In the genomic region with DNA sequence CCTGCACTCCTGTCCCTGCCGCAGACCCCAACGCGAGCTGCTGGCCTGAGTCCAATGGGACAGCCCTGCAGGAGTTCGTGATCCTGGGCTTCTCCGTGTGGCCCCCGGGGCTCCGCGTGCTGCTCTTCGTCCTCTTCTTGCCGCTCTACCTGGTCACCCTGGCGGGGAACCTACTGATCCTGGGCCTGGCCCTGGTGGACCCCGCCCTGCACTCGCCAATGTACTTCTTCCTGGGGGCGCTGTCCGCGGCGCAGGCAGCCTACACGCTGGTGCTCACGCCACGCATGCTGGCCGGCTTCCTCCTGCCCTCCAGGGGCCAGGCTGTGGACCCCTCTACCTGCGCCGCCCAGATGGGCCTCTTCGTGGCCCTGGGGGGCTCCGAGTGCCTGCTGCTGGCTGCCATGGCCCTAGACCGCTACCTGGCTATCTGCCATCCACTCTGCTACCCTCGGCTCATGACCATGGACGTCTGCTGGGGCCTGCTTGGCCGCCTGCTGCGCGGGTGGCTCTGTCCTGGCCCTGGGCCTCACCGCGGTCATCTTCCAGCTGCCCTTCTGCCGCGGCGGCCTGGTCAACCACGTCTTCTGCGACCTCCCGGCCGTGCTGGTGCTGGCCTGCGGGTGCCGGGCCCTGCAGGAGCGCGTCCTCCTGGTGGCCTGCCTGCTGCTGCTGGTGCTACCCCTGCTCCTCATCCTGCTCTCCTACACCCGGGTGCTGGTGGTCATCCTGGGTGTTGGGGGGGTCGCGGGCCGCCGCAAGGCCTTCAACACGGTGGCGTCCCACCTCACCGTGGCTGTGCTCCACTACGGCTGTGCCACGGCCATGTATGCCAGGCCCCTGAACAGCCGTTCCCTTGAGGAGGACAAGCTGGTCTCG, we compare ENCODE assay signal across 24 cellular contexts.
"Had no signal": no experiment of that assay in that cellular context is flagged by ENCODE, and none has a peak within 500 bp of the region (broad histone marks: within the 10 kb centered on the region; RNA-seq: fewer than 3 reads in every experiment).

No MANE protein-coding gene starts in this region.

- H3K36me3 ChIP-seq: heart right ventricle, left ventricle myocardium inferior, right atrium auricular region, stomach, thyroid gland had no signal

- H3K4me3 ChIP-seq: body of pancreas, heart right ventricle, left ventricle myocardium inferior, lung, mucosa of descending colon, right atrium auricular region, stomach, thyroid gland had no signal

- H3K4me1 ChIP-seq: body of pancreas, foreskin keratinocyte, heart right ventricle, left ventricle myocardium inferior, right atrium auricular region, stomach, thyroid gland had no signal

- H3K36me3 Mint-ChIP-seq: activated naive CD4-positive, alpha-beta T cell treated with anti-CD3 and anti-CD28 coated beads, Interleukin-2, amount 50 U/mL, for 72 hours had no signal

- H3K9me3 Mint-ChIP-seq: activated T-helper 2 cell treated with anti-CD3 and anti-CD28 coated beads, Interferon-gamma antibody, Interleukin-2, Interleukin-4, amounts not matched to agents 10 μg/mL and 5 μg/mL and 100 μg/mL, durations not matched to agents 14 hours and 24 hours and 36 hours; endodermal cell; stimulated activated naive B cell treated with anti-CD40 and anti-IgM and Interleukin-4, amounts not matched to agents 10 μg/mL and 1 μg/mL and 100 μg/mL, for 72 hours had no signal

- H3K4me3 Mint-ChIP-seq: endodermal cell; stimulated activated naive B cell treated with anti-CD40 and anti-IgM and Interleukin-4, amounts not matched to agents 10 μg/mL and 1 μg/mL and 100 μg/mL, for 72 hours had no signal

- ATAC-seq: activated naive CD4-positive, alpha-beta T cell treated with anti-CD3 and anti-CD28 coated beads, Interleukin-2, amount 50 U/mL, for 72 hours; body of pancreas; esophagus mucosa; foreskin keratinocyte; mucosa of descending colon; stimulated activated naive B cell treated with anti-CD40 and anti-IgM and Interleukin-4, amounts not matched to agents 10 μg/mL and 1 μg/mL and 100 μg/mL, for 72 hours had no signal

- H3K27ac Mint-ChIP-seq: activated T-helper 2 cell treated with anti-CD3 and anti-CD28 coated beads, Interferon-gamma antibody, Interleukin-2, Interleukin-4, amounts not matched to agents 10 μg/mL and 5 μg/mL and 100 μg/mL, durations not matched to agents 14 hours and 24 hours and 36 hours; endodermal cell; stimulated activated naive B cell treated with anti-CD40 and anti-IgM and Interleukin-4, amounts not matched to agents 10 μg/mL and 1 μg/mL and 100 μg/mL, for 72 hours had no signal

- H3K9me3 ChIP-seq: body of pancreas, heart right ventricle, left ventricle myocardium inferior, mucosa of descending colon, right atrium auricular region, stomach, thyroid gland had no signal

- DNase-seq: activated CD4-positive, alpha-beta T cell treated with anti-CD3 and anti-CD28 coated beads for 4 hours; activated CD4-positive, alpha-beta T cell treated with anti-CD3 and anti-CD28 coated beads, Interleukin-2, amount 50 U/mL, for 4 hours; activated CD4-positive, CD25-positive, alpha-beta regulatory T cell; activated CD8-positive, alpha-beta memory T cell treated with anti-CD3 and anti-CD28 coated beads, Interleukin-2, amount 50 U/mL, for 48 hours; activated T-cell treated with anti-CD3 and anti-CD28 coated beads, Interleukin-2, amount 50 U/mL, for 48 hours; anterior cingulate cortex; body of pancreas; cortex of kidney; endodermal cell; foreskin keratinocyte; heart right ventricle; left ventricle myocardium inferior; mucosa of descending colon; occipital lobe; stimulated activated CD4-positive, alpha-beta T cell treated with anti-CD3 and anti-CD28 coated beads, Interleukin-15, amount 100 ng/mL, for 24 hours; stimulated activated CD4-positive, alpha-beta T cell treated with anti-CD3 and anti-CD28 coated beads, Interleukin-2, amount 100 ng/mL, for 24 hours; stimulated activated naive B cell treated with anti-CD40 and anti-IgM and Interleukin-4, amounts not matched to agents 10 μg/mL and 1 μg/mL and 100 μg/mL, for 72 hours; stomach; thyroid gland had no signal

- H3K27ac ChIP-seq: body of pancreas, foreskin keratinocyte, heart right ventricle, left ventricle myocardium inferior, right atrium auricular region, stomach, thyroid gland had no signal

- H3K4me1 Mint-ChIP-seq: endodermal cell; stimulated activated naive B cell treated with anti-CD40 and anti-IgM and Interleukin-4, amounts not matched to agents 10 μg/mL and 1 μg/mL and 100 μg/mL, for 72 hours had no signal

- H3K27me3 ChIP-seq: body of pancreas, foreskin keratinocyte, right atrium auricular region, thyroid gland had no signal
